Comparison of ENCODE assay signal across 9 cellular contexts in genomic region chr19:2607712-2608601, GRCh38.
A peak's percentile ranks its signal among the peaks of the same experiment; 100 is the strongest.
DNase-seq lines count a peak whose midpoint lies in the region; ATAC-seq, FAIRE-seq and TF ChIP-seq lines count a peak whose summit lies in the region.
"Had no signal": no experiment of that assay in that cellular context is flagged by ENCODE, and none has a peak within 500 bp of the region (broad histone marks: within the 10 kb centered on the region; RNA-seq: fewer than 3 reads in every experiment).

No MANE protein-coding gene starts in this region.

- H3K27ac ChIP-seq in kidney (ENCODE audit: low read depth in 2 of 2, low read length in 2 of 2) (no peak overlapping the region), thyroid gland (no peak overlapping the region)

- DNase-seq in GM18507 (ENCODE audit: extremely low spot score, insufficient read length, low read depth) (no peak), kidney (peak; percentile 76), thyroid gland (peak; percentile 58 to 62), left colon (no peak), LoVo (ENCODE audit: low spot score) (no peak), NCI-H1092 (lab: John Stamatoyannopoulos, UW) (no peak)
- DNase-seq in activated CD4-positive, alpha-beta T cell treated with anti-CD3 and anti-CD28 coated beads, Interleukin-2, amount 50 U/mL, for 1 hour = peak; percentile 72

- H3K36me3 ChIP-seq in kidney (ENCODE audit: control insufficient read depth in 1 of 2, insufficient read depth in 2 of 2, low read length in 2 of 2) (no peaks in the 10 kb centered on the region), thyroid gland (no peaks in the 10 kb centered on the region)

- no peak overlapping the region for H3K4me3 ChIP-seq in kidney (ENCODE audit: low read length in 2 of 2)
- no peak overlapping the region for H3K4me3 ChIP-seq in thyroid gland (replicated peaks in 1 of 3)
- H3K4me3 ChIP-seq: skin epidermis had no signal

- peak in 1 of 2 donors; percentile 32 for TF ChIP-seq POLR2A in thyroid gland (IDR thresholded peaks at IDR 0.05)

- H3K9ac ChIP-seq in kidney (ENCODE audit: low read length in 2 of 2) = no peak overlapping the region

- FAIRE-seq in GM18507 (lab: Jason Lieb, UNC) (peak; percentile 96), kidney (lab: Jason Lieb, UNC) (no peak)

- WGBS in thyroid gland, 2 donors = 62% methylated on average over 42 to 46 of the region's 47 CpGs

- peaks cover 0 to 4% of the 10 kb centered on the region in 2 donors for H3K4me1 ChIP-seq in kidney (ENCODE audit: control insufficient read depth in 1 of 2, insufficient read depth in 1 of 2, low read depth in 1 of 2, low read length in 2 of 2)
- peaks cover 9 to 20% of the 10 kb centered on the region in 2 donors for H3K4me1 ChIP-seq in thyroid gland

- H3K27me3 ChIP-seq in thyroid gland = no peaks in the 10 kb centered on the region

- H3K9me3 ChIP-seq in kidney (ENCODE audit: control insufficient read depth in 1 of 2, low read length in 2 of 2) (no peaks in the 10 kb centered on the region), thyroid gland (no peaks in the 10 kb centered on the region)

- TF ChIP-seq CTCF in kidney (IDR thresholded peaks at IDR 0.05; ENCODE audit: borderline replicate concordance, extremely low read depth, insufficient read depth) = no peak
- TF ChIP-seq CTCF in thyroid gland (IDR thresholded peaks at IDR 0.05) = no peak

- peak; percentile 42 for ATAC-seq in HG02973 (IDR thresholded peaks at IDR 0.05; ENCODE audit: unreplicated experiment)
- ATAC-seq in left colon = no peak

- intact Hi-C loops in kidney (cut with DNase I) = no loop called here
- intact Hi-C loops in thyroid gland (cut with DNase I) = no loop called here
- intact Hi-C loops in left colon (cut with DNase I, micrococcal nuclease) = no loop called here

Comparison
In these comparisons a context has a peak if more than half of its experiments do, and no peak if none do; other contexts are left out.
1. DNase-seq: peak in activated CD4-positive, alpha-beta T cell treated with anti-CD3 and anti-CD28 coated beads, Interleukin-2, amount 50 U/mL, for 1 hour (single experiment), kidney (single experiment) and thyroid gland (2 of 2); none in GM18507 (single experiment), left colon (0 of 2), LoVo (single experiment) and NCI-H1092 (single experiment).